Comparison of ENCODE assay signal across 19 cellular contexts in the genomic region with DNA sequence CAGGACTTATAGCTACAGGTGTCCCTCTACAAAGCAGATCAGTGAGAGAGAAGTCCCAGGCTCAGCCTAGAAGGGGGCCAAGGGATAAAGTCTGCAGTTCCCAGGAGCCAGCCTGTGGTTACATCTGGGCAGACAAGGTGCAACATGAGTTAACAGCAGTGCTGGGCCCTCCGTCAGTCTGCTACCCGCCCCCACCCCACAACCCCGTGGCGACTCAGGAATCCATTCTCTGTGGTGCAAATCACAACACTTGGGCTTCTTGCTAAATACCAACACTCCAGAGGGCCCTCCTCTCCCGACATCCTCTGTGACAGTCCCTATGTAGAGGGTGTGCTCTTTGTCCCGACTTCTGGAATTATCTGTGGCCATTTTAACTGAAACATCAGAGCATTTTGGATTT. TPM values are rescaled to one million over a fixed set of nuclear protein-coding genes. Genes with fewer than 3 reads are reported as not detected.
"Had no signal": no experiment of that assay in that cellular context is flagged by ENCODE, and none has a peak within 500 bp of the region (broad histone marks: within the 10 kb centered on the region; RNA-seq: fewer than 3 reads in every experiment).

No MANE protein-coding gene starts in this region.

- H3K4me3 ChIP-seq: colonic mucosa, gastrocnemius medialis, heart left ventricle, lung, transverse colon, vagina had no signal

- H3K4me3 Mint-ChIP-seq: activated naive CD8-positive, alpha-beta T cell treated with anti-CD3 and anti-CD28 coated beads for 36 hours; activated T-helper 1 cell treated with anti-CD3 and anti-CD28 coated beads, Interleukin-12 subunit alpha, Interleukin-12 subunit beta, Interleukin-2, Interleukin-4 antibody, amounts not matched to agents 30 ng/mL and 10 ng/mL and 1 ng/mL, durations not matched to agents 14 hours and 24 hours and 36 hours; mesothelial cell of epicardium; nephron progenitor cell had no signal

- H3K27ac ChIP-seq: colonic mucosa, gastrocnemius medialis, heart left ventricle, transverse colon, vagina had no signal

- H3K36me3 Mint-ChIP-seq: activated naive CD8-positive, alpha-beta T cell treated with anti-CD3 and anti-CD28 coated beads for 36 hours had no signal

- H3K9me3 ChIP-seq: colonic mucosa, gastrocnemius medialis, transverse colon, vagina had no signal

- H3K36me3 ChIP-seq: colonic mucosa, gastrocnemius medialis, heart left ventricle, transverse colon, vagina had no signal

- ATAC-seq: activated CD4-positive, CD25-positive, alpha-beta regulatory T cell treated with anti-CD3 and anti-CD28 coated beads, Interleukin-2, amount 50 U/mL, for 24 hours; gastrocnemius medialis; heart left ventricle; stimulated activated naive CD8-positive, alpha-beta T cell treated with anti-CD3 and anti-CD28 coated beads, Interleukin-15, Interleukin-2, amounts not matched to agents 100 U/mL and 50 U/mL, for 24 hours had no signal

- H3K4me1 ChIP-seq: colonic mucosa, gastrocnemius medialis, heart left ventricle, transverse colon, vagina had no signal

- H3K9me3 Mint-ChIP-seq: activated naive CD8-positive, alpha-beta T cell treated with anti-CD3 and anti-CD28 coated beads for 36 hours; activated T-helper 1 cell treated with anti-CD3 and anti-CD28 coated beads, Interleukin-12 subunit alpha, Interleukin-12 subunit beta, Interleukin-2, Interleukin-4 antibody, amounts not matched to agents 30 ng/mL and 10 ng/mL and 1 ng/mL, durations not matched to agents 14 hours and 24 hours and 36 hours had no signal

- H3K27ac Mint-ChIP-seq: activated naive CD8-positive, alpha-beta T cell treated with anti-CD3 and anti-CD28 coated beads for 36 hours; activated T-helper 1 cell treated with anti-CD3 and anti-CD28 coated beads, Interleukin-12 subunit alpha, Interleukin-12 subunit beta, Interleukin-2, Interleukin-4 antibody, amounts not matched to agents 30 ng/mL and 10 ng/mL and 1 ng/mL, durations not matched to agents 14 hours and 24 hours and 36 hours; mesothelial cell of epicardium; nephron progenitor cell; progenitor cell of endocrine pancreas had no signal

- H3K27me3 ChIP-seq: colonic mucosa, gastrocnemius medialis, transverse colon, vagina had no signal

- DNase-seq: activated gamma-delta T cell treated with Interleukin-2 at 50 U/mL for 16 hours; activated naive CD8-positive, alpha-beta T cell treated with anti-CD3 and anti-CD28 coated beads for 36 hours; amygdala; central memory CD4-positive, alpha-beta T cell; colonic mucosa; gastrocnemius medialis; heart left ventricle; islet precursor cell; nephron progenitor cell; stimulated activated naive CD8-positive, alpha-beta T cell treated with anti-CD3 and anti-CD28 coated beads, Interleukin-15, Interleukin-2, amounts not matched to agents 100 U/mL and 50 U/mL, for 24 hours; T1000; transverse colon had no signal

- H3K4me1 Mint-ChIP-seq: activated naive CD8-positive, alpha-beta T cell treated with anti-CD3 and anti-CD28 coated beads for 36 hours had no signal

- H3K27me3 Mint-ChIP-seq: activated naive CD8-positive, alpha-beta T cell treated with anti-CD3 and anti-CD28 coated beads for 36 hours had no signal

RNA-seq across cellular contexts. Expression of gene GPM6B, which starts 13.8 kb away (rescaled TPM):
- total RNA-seq: activated naive CD8-positive, alpha-beta T cell treated with anti-CD3 and anti-CD28 coated beads for 36 hours; activated T-helper 1 cell treated with anti-CD3 and anti-CD28 coated beads, Interleukin-12 subunit alpha, Interleukin-12 subunit beta, Interleukin-2, Interleukin-4 antibody, amounts not matched to agents 30 ng/mL and 10 ng/mL and 1 ng/mL, durations not matched to agents 14 hours and 24 hours and 36 hours; T-helper 1 cell treated with Interleukin-12 subunit alpha and Interleukin-12 subunit beta and Interleukin-4 antibody, amounts not matched to agents 30 ng/mL and 1 ng/mL, for 36 hours had no signal
